In the genomic region with DNA sequence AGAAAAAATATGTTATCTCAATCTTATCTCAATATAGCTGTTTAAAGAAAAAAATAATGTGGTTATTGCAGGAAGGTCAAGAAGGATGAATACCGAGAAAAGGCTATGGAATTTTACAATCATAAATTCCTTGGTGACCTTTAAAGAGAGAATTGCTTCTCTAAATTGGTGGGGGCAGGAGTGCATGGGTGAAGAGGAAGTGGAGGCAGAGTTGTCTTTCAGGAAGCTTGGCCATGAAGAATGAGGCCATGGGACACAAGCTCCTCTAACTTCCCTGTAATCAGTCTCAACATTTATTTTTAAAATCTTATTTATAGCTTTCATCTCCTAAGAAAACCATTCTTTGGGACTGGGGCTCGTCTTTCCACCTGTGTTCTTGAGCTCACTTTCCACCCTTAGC, we compare ENCODE assay signal across 24 cellular contexts. TPM values are rescaled to one million over a fixed set of nuclear protein-coding genes. Genes with fewer than 3 reads are reported as not detected.
"Had no signal": no experiment of that assay in that cellular context is flagged by ENCODE, and none has a peak within 500 bp of the region (broad histone marks: within the 10 kb centered on the region; RNA-seq: fewer than 3 reads in every experiment).

No MANE protein-coding gene starts in this region.

- H3K9me3 ChIP-seq: gastrocnemius medialis, mucosa of descending colon, neutrophil, psoas muscle, sigmoid colon, suprapubic skin, thyroid gland, uterus had no signal

- H3K27me3 ChIP-seq: gastrocnemius medialis, neutrophil, sigmoid colon, thyroid gland, uterus had no signal

- DNase-seq: cortex of kidney; effector memory CD4-positive, alpha-beta T cell; gastrocnemius medialis; heart right ventricle; hypothalamus; kidney glomerular epithelial cell; mucosa of descending colon; naive thymus-derived CD8-positive, alpha-beta T cell; psoas muscle; retina; sigmoid colon; stimulated activated CD4-positive, alpha-beta T cell treated with anti-CD3 and anti-CD28 coated beads, Interleukin-2, amount 100 ng/mL, for 24 hours; stimulated activated CD4-positive, alpha-beta T cell treated with anti-CD3 and anti-CD28 coated beads, Interleukin-4, amount 100 ng/mL, for 4 hours; stimulated activated naive CD4-positive, alpha-beta T cell; thyroid gland; uterus had no signal

- H3K36me3 ChIP-seq: gastrocnemius medialis, heart right ventricle, neutrophil, sigmoid colon, suprapubic skin, thyroid gland, uterus had no signal

- H3K4me3 ChIP-seq: gastrocnemius medialis, heart right ventricle, mucosa of descending colon, psoas muscle, sigmoid colon, skin epidermis, suprapubic skin, thyroid gland, uterus had no signal

- H3K4me1 ChIP-seq: gastrocnemius medialis, heart right ventricle, psoas muscle, sigmoid colon, suprapubic skin, thyroid gland, uterus had no signal

- FAIRE-seq: endometrium, islet of Langerhans had no signal

- ATAC-seq: esophagus mucosa; gastrocnemius medialis; heart right ventricle; mucosa of descending colon; naive thymus-derived CD8-positive, alpha-beta T cell; psoas muscle had no signal

- H3K27ac ChIP-seq: gastrocnemius medialis, heart right ventricle, neutrophil, psoas muscle, sigmoid colon, skin epidermis, suprapubic skin, thyroid gland, uterus had no signal

RNA-seq across cellular contexts. Expression of a gene that starts 22.4 kb away (rescaled TPM):
- total RNA-seq: naive thymus-derived CD8-positive, alpha-beta T cell had no signal
- polyA plus RNA-seq: naive thymus-derived CD8-positive, alpha-beta T cell had no signal

RNA-seq across cellular contexts. Expression of a gene that starts 50.3 kb away (rescaled TPM):
- total RNA-seq: fibroblast of lung; naive thymus-derived CD8-positive, alpha-beta T cell had no signal
- polyA plus RNA-seq: fibroblast of lung, neural cell had no signal
